In the genomic region with DNA sequence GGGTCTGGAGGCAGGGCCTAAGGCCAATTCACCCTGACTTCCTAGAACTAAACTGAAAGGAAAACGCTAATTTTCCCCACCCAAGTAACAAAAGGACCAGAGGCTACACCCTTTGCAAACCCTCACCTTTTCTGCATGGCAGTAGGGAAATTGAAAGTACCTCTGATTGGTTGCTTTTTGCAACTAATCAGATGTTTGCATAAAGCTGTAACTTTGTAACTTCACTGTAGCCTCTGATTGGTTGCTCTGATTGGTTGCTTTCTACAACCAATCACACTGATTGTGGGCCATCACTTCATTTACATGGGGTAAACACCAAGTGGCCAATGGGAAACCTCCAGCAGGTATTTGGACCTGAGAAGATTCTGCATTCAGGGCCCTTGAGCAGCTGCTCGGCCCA, we compare ENCODE assay signal across 18 cellular contexts. TPM values are rescaled to one million over a fixed set of nuclear protein-coding genes. Genes with fewer than 3 reads are reported as not detected.
DNase-seq lines count a peak whose midpoint lies in the region; ATAC-seq and TF ChIP-seq lines count a peak whose summit lies in the region.
"Had no signal": no experiment of that assay in that cellular context is flagged by ENCODE, and none has a peak within 500 bp of the region (broad histone marks: within the 10 kb centered on the region; RNA-seq: fewer than 3 reads in every experiment).

No MANE protein-coding gene starts in this region.

- no peak overlapping the region for H2BK20ac ChIP-seq in IMR-90 (ENCODE audit: low read depth, low read length)

- no peak overlapping the region for H4K8ac ChIP-seq in IMR-90 (ENCODE audit: low read depth in 2 of 2, low read length in 2 of 2)

- no peak overlapping the region for H3K14ac ChIP-seq in IMR-90 (replicated peaks; ENCODE audit: low read depth, low read length)

- no peak for TF ChIP-seq POLR2A in IMR-90 (IDR thresholded peaks at IDR 0.05; ENCODE audit: low read depth, low read length)
- TF ChIP-seq POLR2A in body of pancreas (IDR thresholded peaks at IDR 0.05), result peak in 1 of 3 donors; percentile 3
- TF ChIP-seq POLR2A in adrenal gland (IDR thresholded peaks at IDR 0.05), result no peak

- H3K27me3 Mint-ChIP-seq in nephron (ENCODE audit: low read depth), result no peaks in the 10 kb centered on the region

- no CpG with 5 or more reads among the region's 2 CpGs for WGBS in IMR-90 (ENCODE audit: extremely low coverage in 2 of 2, insufficient read length in 1 of 2), 2 experiments
- 73% methylated on average over 2 of the region's 2 CpGs for WGBS in body of pancreas, 2 donors
- WGBS in adrenal gland, 4 donors, result 73 to 87% (median 81%) methylated on average over 2 of the region's 2 CpGs

- H3K36me3 ChIP-seq in BLaER1, result peaks cover 48% of the 10 kb centered on the region
- peaks cover 5% of the 10 kb centered on the region for H3K36me3 ChIP-seq in IMR-90 (ENCODE audit: control insufficient read depth, insufficient read depth, low read length)
- H3K36me3 ChIP-seq in body of pancreas (replicated peaks in 1 of 2; ENCODE audit: insufficient read depth in 1 of 2, low read depth in 2 of 2), result peaks cover 0 to 4% of the 10 kb centered on the region in 2 donors
- no peaks in the 10 kb centered on the region for H3K36me3 ChIP-seq in adrenal gland (replicated peaks in 1 of 2)

- peaks cover 4% of the 10 kb centered on the region for H3K9me3 Mint-ChIP-seq in nephron

- peaks cover 17% of the 10 kb centered on the region for H3K36me3 Mint-ChIP-seq in nephron (ENCODE audit: low read depth)

- no peak overlapping the region for H4K5ac ChIP-seq in IMR-90 (ENCODE audit: low read depth, low read length)

- dilution Hi-C loops in IMR-90 (cut with HindIII; ENCODE audit: low sequenced_read_pairs, unreplicated experiment), result no loop called here

- BruUV-seq in IMR-90 (replicated peaks; lab: Mats Ljungman, UMichigan), result no TSS peak

- H3K9ac ChIP-seq in BLaER1 (no peak overlapping the region), IMR-90 (ENCODE audit: low read depth, low read length) (no peak overlapping the region)

- CTCF ChIA-PET in IMR-90 (lab: Yijun Ruan, JAX), result no interaction called here

- no peak overlapping the region for H2AFZ ChIP-seq in IMR-90 (replicated peaks; ENCODE audit: low read length, poor library complexity)
- H2AFZ ChIP-seq: PC-9 had no signal

- H3K4me3 ChIP-seq in BLaER1, result no peak overlapping the region
- no peak overlapping the region for H3K4me3 ChIP-seq in IMR-90 (ENCODE audit: insufficient read depth, low read depth, low read length)
- no peak overlapping the region for H3K4me3 ChIP-seq in body of pancreas
- H3K4me3 ChIP-seq in adrenal gland, result no peak overlapping the region
- H3K4me3 ChIP-seq: dorsolateral prefrontal cortex, left ventricle myocardium inferior, PC-9, right atrium auricular region had no signal

- intact Hi-C loops in IMR-90 (cut with micrococcal nuclease) (no loop called here), body of pancreas (cut with DNase I) (no loop called here), adrenal gland (cut with DNase I) (no loop called here)

- H3K4me2 ChIP-seq in BLaER1 (peak overlapping the region; percentile 61), IMR-90 (ENCODE audit: low read depth, low read length) (peak overlapping the region; percentile 46; the same call in 1 of the 2 replicates)
- H3K4me2 ChIP-seq: PC-9 had no signal

- H3K56ac ChIP-seq in IMR-90 (ENCODE audit: extremely low read depth, insufficient read depth, low read length), result no peak overlapping the region

- H3K79me1 ChIP-seq in IMR-90 (ENCODE audit: low read depth in 1 of 2, low read length in 2 of 2), result peaks cover 16 to 28% of the 10 kb centered on the region in 2 experiments

- H3K9me1 ChIP-seq in IMR-90 (ENCODE audit: insufficient read depth, low read length), result no peaks in the 10 kb centered on the region

- no peak overlapping the region for H2BK15ac ChIP-seq in IMR-90 (ENCODE audit: low read depth, low read length)

- no peaks in the 10 kb centered on the region for H3K27me3 ChIP-seq in BLaER1
- H3K27me3 ChIP-seq in IMR-90 (ENCODE audit: control insufficient read depth, insufficient read depth, low read length), result no peaks in the 10 kb centered on the region
- H3K27me3 ChIP-seq in body of pancreas, result no peaks in the 10 kb centered on the region
- H3K27me3 ChIP-seq in adrenal gland, result no peaks in the 10 kb centered on the region
- H3K27me3 ChIP-seq: dorsolateral prefrontal cortex, right atrium auricular region had no signal

- no peak overlapping the region for H3K4me3 Mint-ChIP-seq in nephron
- H3K4me3 Mint-ChIP-seq: T-helper 1 cell treated with Interleukin-12 subunit alpha and Interleukin-12 subunit beta and Interleukin-4 antibody, amounts not matched to agents 30 μg/mL and 1 μg/mL, for 36 hours had no signal

- no peak overlapping the region for H2AK5ac ChIP-seq in IMR-90 (ENCODE audit: low read depth, low read length)

- H3K9me3 ChIP-seq in BLaER1 (peaks cover 11% of the 10 kb centered on the region), IMR-90 (ENCODE audit: control insufficient read depth, insufficient read depth, low read length) (no peaks in the 10 kb centered on the region), body of pancreas (no peaks in the 10 kb centered on the region), adrenal gland (replicated peaks in 1 of 3) (no peaks in the 10 kb centered on the region)
- H3K9me3 ChIP-seq: left ventricle myocardium inferior, right atrium auricular region had no signal

- no peak overlapping the region for H3K23ac ChIP-seq in IMR-90 (ENCODE audit: low read depth, low read length)

- no peak for ATAC-seq in IMR-90 (ENCODE audit: low read depth)
- ATAC-seq in body of pancreas, result peak; percentile 40

- 0 out of 2 replicates have a peak, but pooled peaks cover 4% of the 10 kb centered on the region for H4K20me1 ChIP-seq in BLaER1
- H4K20me1 ChIP-seq in IMR-90 (ENCODE audit: insufficient read depth, low read length), result no peaks in the 10 kb centered on the region

- H3K18ac ChIP-seq in IMR-90 (ENCODE audit: low read depth, low read length), result no peak overlapping the region

- no peak for TF ChIP-seq CTCF in IMR-90 (conservative IDR thresholded peaks at IDR 0.05; ENCODE audit: low read depth, low read length)
- no peak for TF ChIP-seq CTCF in body of pancreas (IDR thresholded peaks at IDR 0.05)
- TF ChIP-seq CTCF in nephron (IDR thresholded peaks at IDR 0.05; ENCODE audit: unreplicated experiment in 3 of 3), result no peak
- TF ChIP-seq CTCF in adrenal gland (IDR thresholded peaks at IDR 0.05), result no peak

- no peak for TF ChIP-seq RAD21 in IMR-90 (IDR thresholded peaks at IDR 0.05; ENCODE audit: low read length)

- H2BK120ac ChIP-seq in IMR-90 (ENCODE audit: low read depth, low read length), result no peak overlapping the region

- DNase-seq in IMR-90, result no peak
- DNase-seq in body of pancreas, result no peak
- DNase-seq in adrenal gland, result no peak
- DNase-seq in germinal center (ENCODE audit: low spot score), result no peak
- no peak for DNase-seq in activated CD4-positive, alpha-beta T cell treated with anti-CD3 and anti-CD28 coated beads for 4 hours
- no peak for DNase-seq in NCI-H748 treated with DMSO at 0.1 percent for 48 hours (lab: John Stamatoyannopoulos, UW)
- DNase-seq: amniotic stem cell; dorsolateral prefrontal cortex; left ventricle myocardium inferior; midbrain; NCI-H1417 treated with DMSO at 0.1 percent for 48 hours; PC-9; stimulated activated CD4-positive, alpha-beta T cell treated with anti-CD3 and anti-CD28 coated beads, Interleukin-15, amount 100 ng/mL, for 24 hours had no signal

- POLR2A ChIA-PET in IMR-90 (lab: Charles Lee; ENCODE audit: unreplicated experiment), result no interaction called here

- no peak overlapping the region for H2BK5ac ChIP-seq in IMR-90 (ENCODE audit: low read depth, low read length, poor library complexity, severe bottlenecking)

- in situ Hi-C loops in IMR-90 (cut with MboI; ENCODE audit: low sequenced_read_pairs), result no loop called here

- no peak overlapping the region for H2AK9ac ChIP-seq in IMR-90 (replicated peaks; ENCODE audit: low read depth, low read length, poor library complexity)

- H3K4ac ChIP-seq in IMR-90 (ENCODE audit: low read depth, low read length), result no peak overlapping the region

- no peak overlapping the region for H4K91ac ChIP-seq in IMR-90 (ENCODE audit: insufficient read depth, low read depth, low read length)

- H3K4me1 ChIP-seq in BLaER1 (peaks cover 38% of the 10 kb centered on the region), IMR-90 (ENCODE audit: control insufficient read depth, insufficient read depth, low read length) (no peaks in the 10 kb centered on the region), body of pancreas (peaks cover 22% of the 10 kb centered on the region), adrenal gland (replicated peaks in 1 of 2) (no peaks in the 10 kb centered on the region)
- H3K4me1 ChIP-seq: right atrium auricular region had no signal

- H3K27ac ChIP-seq in BLaER1 (no peak overlapping the region), IMR-90 (ENCODE audit: insufficient read depth, low read length) (no peak overlapping the region), body of pancreas (peak overlapping the region in 3 of 4 donors; percentile 49 to 72 (median 69)), adrenal gland (no peak overlapping the region)
- H3K27ac ChIP-seq: dorsolateral prefrontal cortex, left ventricle myocardium inferior, PC-9, right atrium auricular region had no signal

- H3K27ac Mint-ChIP-seq in nephron, result peak overlapping the region; percentile 73 to 85 (median 85)
- H3K27ac Mint-ChIP-seq: activated T-helper 2 cell treated with anti-CD3 and anti-CD28 coated beads, Interferon-gamma antibody, Interleukin-2, Interleukin-4, amounts not matched to agents 10 μg/mL and 5 μg/mL and 100 μg/mL, durations not matched to agents 14 hours and 24 hours and 36 hours; T-helper 1 cell treated with Interleukin-12 subunit alpha and Interleukin-12 subunit beta and Interleukin-4 antibody, amounts not matched to agents 30 μg/mL and 1 μg/mL, for 36 hours had no signal

- H3K4me1 Mint-ChIP-seq in nephron, result no peaks in the 10 kb centered on the region

TF ChIP-seq in IMR-90, 13 proteins besides CTCF, POLR2A, EP300 and RAD21 (continues in another document):
- no peak for TF ChIP-seq SMC3 (IDR thresholded peaks at IDR 0.05; ENCODE audit: low read depth, low read length)

RNA-seq across cellular contexts. Expression of a gene that starts 20.8 kb away (rescaled TPM):
- 56.9 and 67.4 TPM in 2 replicates for total RNA-seq in IMR-90 (2012; rRNA removed)
- polyA plus RNA-seq in IMR-90 (2012; rRNA removed), result 44.9 and 46.5 TPM in 2 replicates
- polyA plus RNA-seq in IMR-90 (2012; cell fraction: cytosol; rRNA removed), result 52.7 and 75.5 TPM in 2 replicates
- 25.6 and 31.2 TPM in 2 replicates for polyA plus RNA-seq in IMR-90 (2012; cell fraction: nucleus; rRNA removed; ENCODE audit: low replicate concordance)
- total RNA-seq in body of pancreas, result 10 to 100 TPM; 13.5 TPM
- total RNA-seq in adrenal gland, result 10 to 100 TPM; 20.1 to 37.3 (median 28.5) TPM
- 10 to 100 TPM; 10.3 to 33.5 (median 11.5) TPM for polyA plus RNA-seq in adrenal gland

RNA-seq across cellular contexts. Expression of a gene that starts 22.7 kb away (rescaled TPM):
- 25.8 and 33.6 TPM in 2 replicates for total RNA-seq in IMR-90 (2012; rRNA removed)
- 69.9 and 70.2 TPM in 2 replicates for polyA plus RNA-seq in IMR-90 (2012; rRNA removed)
- polyA plus RNA-seq in IMR-90 (2012; cell fraction: cytosol; rRNA removed), result 41.7 and 43.0 TPM in 2 replicates
- 143 and 176 TPM in 2 replicates for polyA plus RNA-seq in IMR-90 (2012; cell fraction: nucleus; rRNA removed; ENCODE audit: low replicate concordance)
- total RNA-seq in body of pancreas, result 100 to 1,000 TPM in 1 of 2 donors, 10 to 100 TPM in 1; 43.1 to 134 TPM
- 100 to 1,000 TPM in 4 of 8 donors, 10 to 100 TPM in 4; 76.5 to 148 (median 99.5) TPM for total RNA-seq in adrenal gland
- polyA plus RNA-seq in adrenal gland, result 100 to 1,000 TPM in 2 of 3 donors, 10 to 100 TPM in 1; 70.1 to 334 (median 254) TPM

Comparison
In these comparisons a context has a peak if more than half of its experiments do, and no peak if none do; other contexts are left out.
1. H3K27ac ChIP-seq: peak in body of pancreas (3 of 4); none in BLaER1 (single experiment), IMR-90 (single experiment) and adrenal gland (0 of 5).